9 cellular contexts compared by ENCODE assay signal in the genomic region with DNA sequence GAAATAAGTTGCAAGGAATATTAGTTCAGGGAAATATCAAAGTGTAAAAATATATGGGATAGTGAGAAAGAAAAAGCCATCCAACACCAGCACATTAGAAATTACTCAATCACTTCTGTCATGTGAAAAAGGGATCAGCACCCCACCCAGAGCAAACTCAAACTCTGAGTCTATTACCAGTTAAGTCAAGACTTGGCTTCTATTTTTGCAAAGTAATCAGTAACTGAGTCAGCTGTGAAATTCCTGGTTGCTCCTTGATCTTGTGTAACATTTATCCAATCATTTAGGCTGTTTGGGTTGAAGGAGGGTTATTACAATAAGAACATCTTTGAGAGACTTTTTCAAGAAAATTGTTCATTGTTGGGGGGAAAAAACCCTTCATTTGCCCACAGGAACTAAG. TPM values are rescaled to one million over a fixed set of nuclear protein-coding genes. Genes with fewer than 3 reads are reported as not detected.
A peak's percentile ranks its signal among the peaks of the same experiment; 100 is the strongest.
DNase-seq lines count a peak whose midpoint lies in the region; ATAC-seq and TF ChIP-seq lines count a peak whose summit lies in the region.
"Had no signal": no experiment of that assay in that cellular context is flagged by ENCODE, and none has a peak within 500 bp of the region (broad histone marks: within the 10 kb centered on the region; RNA-seq: fewer than 3 reads in every experiment).

No MANE protein-coding gene starts in this region.

- H3K9me3 ChIP-seq in subcutaneous abdominal adipose tissue (ENCODE audit: control insufficient read depth in 5 of 5, low read length in 5 of 5): no peaks in the 10 kb centered on the region

- ATAC-seq in left colon (peak; percentile 14), HG03135 (IDR thresholded peaks at IDR 0.05; ENCODE audit: unreplicated experiment) (no peak)

- peaks cover 0 to 8% (median 7%) of the 10 kb centered on the region in 5 donors for H3K36me3 ChIP-seq in subcutaneous abdominal adipose tissue (ENCODE audit: control insufficient read depth in 5 of 5, insufficient read depth in 5 of 5, low read length in 5 of 5)

- peaks cover 2 to 61% (median 53%) of the 10 kb centered on the region in 5 donors for H3K4me1 ChIP-seq in subcutaneous abdominal adipose tissue (ENCODE audit: control insufficient read depth in 5 of 5, insufficient read depth in 5 of 5, low read length in 5 of 5)

- intact Hi-C loops in left colon (cut with DNase I, micrococcal nuclease): no loop called here
- intact Hi-C loops in activated CD4-positive, alpha-beta T cell treated with anti-CD3 and anti-CD28 coated beads, Interleukin-2, amount 10 ng/mL, durations not matched to agents 24 days and 14 days (cut with micrococcal nuclease): no loop called here

- TF ChIP-seq CTCF in choroid plexus epithelial cell (conservative IDR thresholded peaks at IDR 0.05; ENCODE audit: low read depth, low read length): no peak

- H3K4me3 ChIP-seq in choroid plexus epithelial cell (ENCODE audit: low read depth, low read length) (no peak overlapping the region), subcutaneous abdominal adipose tissue (ENCODE audit: low read depth in 1 of 5, low read length in 5 of 5) (no peak overlapping the region)

- no peaks in the 10 kb centered on the region for H3K27me3 Mint-ChIP-seq in activated CD4-positive, alpha-beta T cell treated with anti-CD3 and anti-CD28 coated beads, Interleukin-2, amount 10 ng/mL, durations not matched to agents 24 days and 14 days
- H3K27me3 Mint-ChIP-seq: activated CD4-positive, alpha-beta T cell treated with anti-CD3 and anti-CD28 coated beads, Interleukin-2, amount 10 ng/mL, durations not matched to agents 7 days and 5 days had no signal

- H3K27me3 ChIP-seq in subcutaneous abdominal adipose tissue (ENCODE audit: control insufficient read depth in 5 of 5, insufficient read depth in 4 of 5, low read length in 5 of 5): no peaks in the 10 kb centered on the region

- peak overlapping the region in 1 of 5 donors; percentile 57 for H3K9ac ChIP-seq in subcutaneous abdominal adipose tissue (ENCODE audit: low read length in 5 of 5)

- H3K9me3 Mint-ChIP-seq in activated CD4-positive, alpha-beta T cell treated with anti-CD3 and anti-CD28 coated beads, Interleukin-2, amount 10 ng/mL, durations not matched to agents 24 days and 14 days: no peaks in the 10 kb centered on the region
- H3K9me3 Mint-ChIP-seq: activated CD4-positive, alpha-beta T cell treated with anti-CD3 and anti-CD28 coated beads, Interleukin-2, amount 10 ng/mL, durations not matched to agents 7 days and 5 days had no signal

- no peaks in the 10 kb centered on the region for H3K36me3 Mint-ChIP-seq in activated CD4-positive, alpha-beta T cell treated with anti-CD3 and anti-CD28 coated beads, Interleukin-2, amount 10 ng/mL, durations not matched to agents 24 days and 14 days (ENCODE audit: low read depth)

- no peaks in the 10 kb centered on the region for H3K4me1 Mint-ChIP-seq in activated CD4-positive, alpha-beta T cell treated with anti-CD3 and anti-CD28 coated beads, Interleukin-2, amount 10 ng/mL, durations not matched to agents 24 days and 14 days
- H3K4me1 Mint-ChIP-seq: activated CD4-positive, alpha-beta T cell treated with anti-CD3 and anti-CD28 coated beads, Interleukin-2, amount 10 ng/mL, durations not matched to agents 7 days and 5 days had no signal

- no peak overlapping the region for H3K4me3 Mint-ChIP-seq in activated CD4-positive, alpha-beta T cell treated with anti-CD3 and anti-CD28 coated beads, Interleukin-2, amount 10 ng/mL, durations not matched to agents 24 days and 14 days
- H3K4me3 Mint-ChIP-seq: activated CD4-positive, alpha-beta T cell treated with anti-CD3 and anti-CD28 coated beads, Interleukin-2, amount 10 ng/mL, durations not matched to agents 7 days and 5 days had no signal

- DNase-seq in LoVo (ENCODE audit: low spot score) (peak; percentile 47), choroid plexus epithelial cell (ENCODE audit: low read depth) (peak; percentile 82), left colon (no peak), substantia nigra (lab: John Stamatoyannopoulos, UW) (no peak), DMS 273 (lab: John Stamatoyannopoulos, UW; ENCODE audit: unreplicated experiment) (no peak)
- no peak for DNase-seq in activated CD4-positive, alpha-beta T cell treated with anti-CD3 and anti-CD28 coated beads, Interleukin-2, amount 10 ng/mL, durations not matched to agents 24 days and 14 days
- DNase-seq: activated CD4-positive, alpha-beta T cell treated with anti-CD3 and anti-CD28 coated beads, Interleukin-2, amount 10 ng/mL, durations not matched to agents 7 days and 5 days had no signal

- peak overlapping the region; percentile 82 for H3K27ac ChIP-seq in subcutaneous abdominal adipose tissue (ENCODE audit: low read depth, low read length)
- no peak overlapping the region for H3K27ac ChIP-seq in substantia nigra (ENCODE audit: low read depth, low read length, poor library complexity, severe bottlenecking)

- no peak overlapping the region for H3K27ac Mint-ChIP-seq in activated CD4-positive, alpha-beta T cell treated with anti-CD3 and anti-CD28 coated beads, Interleukin-2, amount 10 ng/mL, durations not matched to agents 24 days and 14 days
- H3K27ac Mint-ChIP-seq: activated CD4-positive, alpha-beta T cell treated with anti-CD3 and anti-CD28 coated beads, Interleukin-2, amount 10 ng/mL, durations not matched to agents 7 days and 5 days had no signal

RNA-seq across cellular contexts. Expression of gene SLC22A23, which starts 51.2 kb away (rescaled TPM):
- total RNA-seq in left colon: 10 to 100 TPM; 75.2 to 98.6 TPM
- 0.07 and 0.12 TPM in 2 replicates for total RNA-seq in activated CD4-positive, alpha-beta T cell treated with anti-CD3 and anti-CD28 coated beads, Interleukin-2, amount 10 ng/mL, durations not matched to agents 24 days and 14 days

Comparison
In these comparisons a context has a peak if more than half of its experiments do, and no peak if none do; other contexts are left out.
1. DNase-seq: peak in LoVo (single experiment) and choroid plexus epithelial cell (single experiment); none in left colon (0 of 2), activated CD4-positive, alpha-beta T cell treated with anti-CD3 and anti-CD28 coated beads, Interleukin-2, amount 10 ng/mL, durations not matched to agents 24 days and 14 days (single experiment), substantia nigra (0 of 49) and DMS 273 (single experiment).
2. RNA of gene SLC22A23, which starts 51.2 kb away (total RNA-seq): 75.2 to 98.6 TPM in left colon; 0.07 to 0.12 TPM in activated CD4-positive, alpha-beta T cell treated with anti-CD3 and anti-CD28 coated beads, Interleukin-2, amount 10 ng/mL, durations not matched to agents 24 days and 14 days; every median in the first group is over 10 times any median in the second.